Comparison of ENCODE assay signal across 23 cellular contexts in the genomic region with DNA sequence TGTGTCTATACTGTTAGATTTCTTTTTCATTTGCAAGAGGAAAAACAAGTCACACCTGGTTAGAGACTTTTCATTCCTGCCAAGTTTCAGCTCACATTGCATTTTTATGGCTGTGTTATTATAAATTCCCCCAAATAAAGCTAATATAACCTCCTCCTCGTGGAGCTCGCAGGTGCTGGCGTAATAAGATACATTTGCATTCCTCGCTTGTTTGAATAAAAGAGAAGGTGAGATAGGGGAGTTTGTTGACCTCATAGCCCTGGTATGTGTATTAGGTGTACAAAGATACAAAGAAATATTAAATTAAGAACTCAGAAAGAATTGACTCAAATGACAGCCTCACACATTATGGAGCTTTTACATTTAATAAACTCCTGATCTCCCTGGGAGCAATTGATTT.
DNase-seq lines count a peak whose midpoint lies in the region; TF ChIP-seq lines count a peak whose summit lies in the region.
"Had no signal": no experiment of that assay in that cellular context is flagged by ENCODE, and none has a peak within 500 bp of the region (broad histone marks: within the 10 kb centered on the region; RNA-seq: fewer than 3 reads in every experiment).

No MANE protein-coding gene starts in this region.

- H3K27ac Mint-ChIP-seq in brain: no peak overlapping the region
- H3K27ac Mint-ChIP-seq in progenitor cell of endocrine pancreas: peak overlapping the region; percentile 76
- no peak overlapping the region for H3K27ac Mint-ChIP-seq in CD8-positive, alpha-beta memory T cell
- H3K27ac Mint-ChIP-seq: B cell; CD8-positive, alpha-beta T cell; HFFc6 had no signal

- H3K36me3 Mint-ChIP-seq in brain (no peaks in the 10 kb centered on the region), progenitor cell of endocrine pancreas (ENCODE audit: insufficient read depth) (no peaks in the 10 kb centered on the region)
- no peaks in the 10 kb centered on the region for H3K36me3 Mint-ChIP-seq in CD8-positive, alpha-beta memory T cell
- H3K36me3 Mint-ChIP-seq: CD8-positive, alpha-beta T cell had no signal

- H3K27me3 Mint-ChIP-seq in brain: peaks cover 10% of the 10 kb centered on the region
- H3K27me3 Mint-ChIP-seq in progenitor cell of endocrine pancreas: no peaks in the 10 kb centered on the region
- H3K27me3 Mint-ChIP-seq in CD8-positive, alpha-beta memory T cell: peaks cover 0 to 3% of the 10 kb centered on the region in 2 donors
- H3K27me3 Mint-ChIP-seq: B cell had no signal

- POLR2A ChIA-PET in CD8-positive, alpha-beta memory T cell (lab: Charles Lee): no interaction called here

- H2AFZ ChIP-seq in mesenchymal stem cell (ENCODE audit: low read depth, low read length): no peak overlapping the region

- no peak overlapping the region for H3K27ac ChIP-seq in CD8-positive, alpha-beta memory T cell (ENCODE audit: low read depth, low read length)
- no peak overlapping the region for H3K27ac ChIP-seq in mesenchymal stem cell (ENCODE audit: low read length, poor library complexity, severe bottlenecking)
- H3K27ac ChIP-seq: 22Rv1, C4-2B, SJCRH30 had no signal

- H3K9ac ChIP-seq in mesenchymal stem cell (ENCODE audit: low read length): no peak overlapping the region

- no peak overlapping the region for H3K14ac ChIP-seq in mesenchymal stem cell (ENCODE audit: low read length in 2 of 2)

- no peaks in the 10 kb centered on the region for H3K36me3 ChIP-seq in CD8-positive, alpha-beta memory T cell (ENCODE audit: insufficient read depth, low read length)
- H3K36me3 ChIP-seq in mesenchymal stem cell (ENCODE audit: control insufficient read depth in 1 of 2, insufficient read depth in 2 of 2, low read depth in 1 of 2, low read length in 2 of 2): no peaks in the 10 kb centered on the region
- H3K36me3 ChIP-seq: HAP-1, SJCRH30 had no signal

- H3K9me3 Mint-ChIP-seq in brain: no peaks in the 10 kb centered on the region
- H3K9me3 Mint-ChIP-seq in progenitor cell of endocrine pancreas (ENCODE audit: low read depth): no peaks in the 10 kb centered on the region
- no peaks in the 10 kb centered on the region for H3K9me3 Mint-ChIP-seq in CD8-positive, alpha-beta memory T cell
- H3K9me3 Mint-ChIP-seq: CD8-positive, alpha-beta T cell had no signal

- H3K27me3 ChIP-seq in CD8-positive, alpha-beta memory T cell (ENCODE audit: insufficient read depth, low read length, poor library complexity, severe bottlenecking): no peaks in the 10 kb centered on the region
- H3K27me3 ChIP-seq in mesenchymal stem cell (ENCODE audit: control insufficient read depth in 1 of 2, insufficient read depth in 1 of 2, low read length in 2 of 2): no peaks in the 10 kb centered on the region
- H3K27me3 ChIP-seq: SJCRH30 had no signal

- no peak overlapping the region for H3K4me2 ChIP-seq in mesenchymal stem cell (ENCODE audit: low read length, poor library complexity, severe bottlenecking)

- H3K4ac ChIP-seq in mesenchymal stem cell (ENCODE audit: low read depth in 1 of 2, low read length in 2 of 2): no peak overlapping the region

- H3K4me1 Mint-ChIP-seq in brain (peaks cover 53% of the 10 kb centered on the region), progenitor cell of endocrine pancreas (ENCODE audit: low read depth) (peaks cover 11% of the 10 kb centered on the region)
- H3K4me1 Mint-ChIP-seq in CD8-positive, alpha-beta memory T cell: no peaks in the 10 kb centered on the region
- H3K4me1 Mint-ChIP-seq: B cell had no signal

- no peak overlapping the region for H2BK15ac ChIP-seq in mesenchymal stem cell (ENCODE audit: low read depth, poor library complexity, severe bottlenecking)

- H3K79me1 ChIP-seq in mesenchymal stem cell (replicated peaks; ENCODE audit: low read length, poor library complexity, severe bottlenecking): no peaks in the 10 kb centered on the region

- no peak overlapping the region for H3K23ac ChIP-seq in mesenchymal stem cell (ENCODE audit: low read length in 2 of 2)

- peak overlapping the region in 3 of 5 experiments; percentile 49 to 66 (median 52) for H3K4me3 Mint-ChIP-seq in brain
- no peak overlapping the region for H3K4me3 Mint-ChIP-seq in progenitor cell of endocrine pancreas (ENCODE audit: low read depth)
- H3K4me3 Mint-ChIP-seq in CD8-positive, alpha-beta memory T cell: no peak overlapping the region
- H3K4me3 Mint-ChIP-seq: B cell; CD8-positive, alpha-beta T cell; HFFc6 had no signal

- no peak overlapping the region for H2BK120ac ChIP-seq in mesenchymal stem cell (ENCODE audit: low read depth, low read length)

- H3K18ac ChIP-seq in mesenchymal stem cell (ENCODE audit: low read depth in 1 of 2, low read length in 2 of 2): no peak overlapping the region

- no peaks in the 10 kb centered on the region for H3K9me3 ChIP-seq in CD8-positive, alpha-beta memory T cell (ENCODE audit: low read length)
- peaks cover 7% of the 10 kb centered on the region for H3K9me3 ChIP-seq in mesenchymal stem cell (ENCODE audit: control insufficient read depth, low read length)
- H3K9me3 ChIP-seq: HAP-1, SJCRH30 had no signal

- no CpG with 5 or more reads among the region's 4 CpGs for WGBS in mesenchymal stem cell

- CTCF ChIA-PET in CD8-positive, alpha-beta memory T cell (lab: Charles Lee): no interaction called here

- no peak overlapping the region for H4K8ac ChIP-seq in mesenchymal stem cell (ENCODE audit: low read length)

- no peak overlapping the region for H2AK5ac ChIP-seq in mesenchymal stem cell (ENCODE audit: low read length, severe bottlenecking)

- no peak overlapping the region for H2BK5ac ChIP-seq in mesenchymal stem cell (ENCODE audit: low read depth, low read length, poor library complexity, severe bottlenecking)

- H3K4me3 ChIP-seq in CD8-positive, alpha-beta memory T cell (ENCODE audit: low read length): no peak overlapping the region
- no peak overlapping the region for H3K4me3 ChIP-seq in mesenchymal stem cell (ENCODE audit: insufficient read depth in 1 of 2, low read depth in 1 of 2, low read length in 2 of 2)
- H3K4me3 ChIP-seq: HAP-1, SJCRH30 had no signal

- H3K4me1 ChIP-seq in CD8-positive, alpha-beta memory T cell (ENCODE audit: insufficient read depth, low read length): no peaks in the 10 kb centered on the region
- no peaks in the 10 kb centered on the region for H3K4me1 ChIP-seq in mesenchymal stem cell (ENCODE audit: control insufficient read depth, insufficient read depth, low read depth, low read length)
- H3K4me1 ChIP-seq: SJCRH30 had no signal

- no peak overlapping the region for H2BK12ac ChIP-seq in mesenchymal stem cell (ENCODE audit: low read length in 2 of 2)

- no peak overlapping the region for H4K91ac ChIP-seq in mesenchymal stem cell (ENCODE audit: low read length)

- DNase-seq in DMS53 (lab: John Stamatoyannopoulos, UW) (peak; percentile 44), DMS53 treated with DMSO at 0.1 percent for 48 hours (lab: John Stamatoyannopoulos, UW; ENCODE audit: unreplicated experiment) (no peak), NCI-H69 (lab: John Stamatoyannopoulos, UW) (peak; percentile 29), progenitor cell of endocrine pancreas (ENCODE audit: low spot score, unreplicated experiment) (no peak), mesenchymal stem cell (no peak)
- DNase-seq in CD8-positive, alpha-beta memory T cell: no peak
- DNase-seq: CD8-positive, alpha-beta T cell; DMS 273 treated with DMSO at 0.1 percent for 48 hours; DND-41; GOT3; HFFc6; KBM-7; MV-4-11; NCI-H1417 treated with DMSO at 0.1 percent for 48 hours; NCI-H1694 treated with DMSO at 0.1 percent for 48 hours; NCI-H2171; NCI-H524; SJCRH30 had no signal

- TF ChIP-seq CTCF in brain (conservative IDR thresholded peaks at IDR 0.05) (no peak), progenitor cell of endocrine pancreas (IDR thresholded peaks at IDR 0.05; ENCODE audit: unreplicated experiment) (no peak)

Comparison
In these comparisons a context has a peak if more than half of its experiments do, and no peak if none do; other contexts are left out.
1. DNase-seq: peak in DMS53 (single experiment) and NCI-H69 (single experiment); none in DMS53 treated with DMSO at 0.1 percent for 48 hours (single experiment), progenitor cell of endocrine pancreas (single experiment), CD8-positive, alpha-beta memory T cell (0 of 5) and mesenchymal stem cell (single experiment).
2. H3K4me3 Mint-ChIP-seq: peak in brain (3 of 5); none in progenitor cell of endocrine pancreas (single experiment) and CD8-positive, alpha-beta memory T cell (0 of 7).